In genomic region chr15:64521201-64521600, GRCh38 we compare ENCODE assay signal across 13 cellular contexts.
A peak's percentile ranks its signal among the peaks of the same experiment; 100 is the strongest.
DNase-seq lines count a peak whose midpoint lies in the region; ATAC-seq, FAIRE-seq and TF ChIP-seq lines count a peak whose summit lies in the region.
"Had no signal": no experiment of that assay in that cellular context is flagged by ENCODE, and none has a peak within 500 bp of the region (broad histone marks: within the 10 kb centered on the region; RNA-seq: fewer than 3 reads in every experiment).

No MANE protein-coding gene starts in this region.

- H3K27me3 Mint-ChIP-seq in Calu3 (ENCODE audit: unreplicated experiment), result no peaks in the 10 kb centered on the region
- no peaks in the 10 kb centered on the region for H3K27me3 Mint-ChIP-seq in activated T-helper 1 cell treated with anti-CD3 and anti-CD28 coated beads, Interleukin-12 subunit alpha, Interleukin-12 subunit beta, Interleukin-2, Interleukin-4 antibody, amounts not matched to agents 30 ng/mL and 10 ng/mL and 1 ng/mL, durations not matched to agents 14 hours and 24 hours and 36 hours (ENCODE audit: insufficient read depth)
- H3K27me3 Mint-ChIP-seq: dendritic cell treated with granulocyte-macrophage colony-stimulating factor and Interleukin-4, amounts not matched to agents 40 ng/mL and 50 ng/mL, for 4 days had no signal

- H3K4me1 ChIP-seq in prostate gland (replicated peaks) (peaks cover 5% of the 10 kb centered on the region), kidney (ENCODE audit: control insufficient read depth in 1 of 2, insufficient read depth in 1 of 2, low read depth in 1 of 2, low read length in 2 of 2) (peaks cover 0 to 9% of the 10 kb centered on the region in 2 donors)

- CTCF ChIA-PET in Calu3 (lab: Charles Lee), result interaction anchor here (0.9 to 1.2 kb wide), 2 partner anchors 10 to 20 kb away, joined by 3 read pairs; no protein-coding TSS in a partner anchor

- H3K9ac ChIP-seq in kidney (ENCODE audit: low read length in 2 of 2), result no peak overlapping the region

- in situ Hi-C loops in SK-MEL-5 (cut with HindIII; ENCODE audit: low pct_unique_long_range_greater_than_20kb, low sequenced_read_pairs), result no loop called here

- H3K4me1 Mint-ChIP-seq in Calu3 (ENCODE audit: low read depth, unreplicated experiment), result peaks cover 76% of the 10 kb centered on the region
- H3K4me1 Mint-ChIP-seq in activated T-helper 1 cell treated with anti-CD3 and anti-CD28 coated beads, Interleukin-12 subunit alpha, Interleukin-12 subunit beta, Interleukin-2, Interleukin-4 antibody, amounts not matched to agents 30 ng/mL and 10 ng/mL and 1 ng/mL, durations not matched to agents 14 hours and 24 hours and 36 hours (ENCODE audit: low read depth), result peaks cover 33% of the 10 kb centered on the region

- H3K27ac ChIP-seq in prostate gland (peak overlapping the region; percentile 48), kidney (ENCODE audit: low read depth in 2 of 2, low read length in 2 of 2) (peak overlapping the region in 1 of 2 donors; percentile 24)

- no peak for ATAC-seq in GM18870 (IDR thresholded peaks at IDR 0.05; ENCODE audit: unreplicated experiment)

- no peak for DNase-seq in Calu3
- peak; percentile 16 for DNase-seq in SK-MEL-5 (ENCODE audit: low read depth, low spot score)
- peak; percentile 72 for DNase-seq in globus pallidus (ENCODE audit: low spot score)
- DNase-seq in prostate gland (ENCODE audit: low spot score), result peak; percentile 39
- DNase-seq in activated T-helper 1 cell treated with anti-CD3 and anti-CD28 coated beads, Interleukin-12 subunit alpha, Interleukin-12 subunit beta, Interleukin-2, Interleukin-4 antibody, amounts not matched to agents 30 ng/mL and 10 ng/mL and 1 ng/mL, durations not matched to agents 14 hours and 24 hours and 36 hours (ENCODE audit: low spot score), result no peak
- DNase-seq in AG08395 (ENCODE audit: low spot score), result no peak
- DNase-seq in kidney, result no peak
- DNase-seq: activated T-cell treated with anti-CD3 and anti-CD28 coated beads, Interleukin-2, amount 50 U/mL, for 1 hour; stimulated activated naive CD4-positive, alpha-beta T cell had no signal

- TF ChIP-seq CTCF in Calu3 (IDR thresholded peaks at IDR 0.05; ENCODE audit: unreplicated experiment) (no peak), prostate gland (IDR thresholded peaks at IDR 0.05) (no peak), kidney (IDR thresholded peaks at IDR 0.05; ENCODE audit: borderline replicate concordance, extremely low read depth, insufficient read depth) (no peak)

- H3K9me3 ChIP-seq in prostate gland (no peaks in the 10 kb centered on the region), kidney (ENCODE audit: control insufficient read depth in 1 of 2, low read length in 2 of 2) (no peaks in the 10 kb centered on the region)
- H3K9me3 ChIP-seq: HAP-1 had no signal

- H3K27me3 ChIP-seq in prostate gland (replicated peaks; ENCODE audit: insufficient read depth), result no peaks in the 10 kb centered on the region

- H3K36me3 ChIP-seq in prostate gland (no peaks in the 10 kb centered on the region), kidney (ENCODE audit: control insufficient read depth in 1 of 2, insufficient read depth in 2 of 2, low read length in 2 of 2) (no peaks in the 10 kb centered on the region)
- H3K36me3 ChIP-seq: HAP-1 had no signal

- 17% methylated on average over 1 of the region's 1 CpG for WGBS in prostate gland

- no TSS peak for BruUV-seq in Calu3 (replicated peaks; lab: Mats Ljungman, UMichigan)

- TF ChIP-seq POLR2A in prostate gland (IDR thresholded peaks at IDR 0.05), result no peak

- intact Hi-C loops in Calu3 (cut with micrococcal nuclease; ENCODE audit: unreplicated experiment), result loop anchor here (5.0 kb wide), 1 partner anchor 116 kb away; no protein-coding TSS in a partner anchor
- intact Hi-C loops in prostate gland (cut with DNase I), result no loop called here
- intact Hi-C loops in activated T-helper 1 cell treated with anti-CD3 and anti-CD28 coated beads, Interleukin-12 subunit alpha, Interleukin-12 subunit beta, Interleukin-2, Interleukin-4 antibody, amounts not matched to agents 30 ng/mL and 10 ng/mL and 1 ng/mL, durations not matched to agents 14 hours and 24 hours and 36 hours (cut with micrococcal nuclease), result no loop called here
- intact Hi-C loops in kidney (cut with DNase I), result no loop called here

- FAIRE-seq in kidney (lab: Jason Lieb, UNC), result no peak
- FAIRE-seq: GM12878 had no signal

- H3K9me3 Mint-ChIP-seq in Calu3 (ENCODE audit: low read depth, unreplicated experiment), result no peaks in the 10 kb centered on the region
- H3K9me3 Mint-ChIP-seq in activated T-helper 1 cell treated with anti-CD3 and anti-CD28 coated beads, Interleukin-12 subunit alpha, Interleukin-12 subunit beta, Interleukin-2, Interleukin-4 antibody, amounts not matched to agents 30 ng/mL and 10 ng/mL and 1 ng/mL, durations not matched to agents 14 hours and 24 hours and 36 hours, result no peaks in the 10 kb centered on the region
- H3K9me3 Mint-ChIP-seq: dendritic cell treated with granulocyte-macrophage colony-stimulating factor and Interleukin-4, amounts not matched to agents 40 ng/mL and 50 ng/mL, for 4 days had no signal

- no peak overlapping the region for H3K4me3 Mint-ChIP-seq in Calu3 (ENCODE audit: low read depth, unreplicated experiment)
- H3K4me3 Mint-ChIP-seq in activated T-helper 1 cell treated with anti-CD3 and anti-CD28 coated beads, Interleukin-12 subunit alpha, Interleukin-12 subunit beta, Interleukin-2, Interleukin-4 antibody, amounts not matched to agents 30 ng/mL and 10 ng/mL and 1 ng/mL, durations not matched to agents 14 hours and 24 hours and 36 hours, result no peak overlapping the region
- H3K4me3 Mint-ChIP-seq: dendritic cell treated with granulocyte-macrophage colony-stimulating factor and Interleukin-4, amounts not matched to agents 40 ng/mL and 50 ng/mL, for 4 days had no signal

- H3K4me3 ChIP-seq in prostate gland (no peak overlapping the region), kidney (ENCODE audit: low read length in 2 of 2) (no peak overlapping the region)
- H3K4me3 ChIP-seq: GM12878, HAP-1 had no signal

- H3K36me3 Mint-ChIP-seq in Calu3 (ENCODE audit: insufficient read depth, unreplicated experiment), result peaks cover 22% of the 10 kb centered on the region
- H3K36me3 Mint-ChIP-seq in activated T-helper 1 cell treated with anti-CD3 and anti-CD28 coated beads, Interleukin-12 subunit alpha, Interleukin-12 subunit beta, Interleukin-2, Interleukin-4 antibody, amounts not matched to agents 30 ng/mL and 10 ng/mL and 1 ng/mL, durations not matched to agents 14 hours and 24 hours and 36 hours (ENCODE audit: low read depth), result peaks cover 11% of the 10 kb centered on the region

- peak overlapping the region; percentile 68 for H3K27ac Mint-ChIP-seq in Calu3 (ENCODE audit: unreplicated experiment)
- H3K27ac Mint-ChIP-seq in activated T-helper 1 cell treated with anti-CD3 and anti-CD28 coated beads, Interleukin-12 subunit alpha, Interleukin-12 subunit beta, Interleukin-2, Interleukin-4 antibody, amounts not matched to agents 30 ng/mL and 10 ng/mL and 1 ng/mL, durations not matched to agents 14 hours and 24 hours and 36 hours, result no peak overlapping the region
- H3K27ac Mint-ChIP-seq: dendritic cell treated with granulocyte-macrophage colony-stimulating factor and Interleukin-4, amounts not matched to agents 40 ng/mL and 50 ng/mL, for 4 days had no signal

Comparison
In these comparisons a context has a peak if more than half of its experiments do, and no peak if none do; other contexts are left out.
1. DNase-seq: peak in SK-MEL-5 (single experiment), globus pallidus (single experiment) and prostate gland (single experiment); none in Calu3 (single experiment), activated T-helper 1 cell treated with anti-CD3 and anti-CD28 coated beads, Interleukin-12 subunit alpha, Interleukin-12 subunit beta, Interleukin-2, Interleukin-4 antibody, amounts not matched to agents 30 ng/mL and 10 ng/mL and 1 ng/mL, durations not matched to agents 14 hours and 24 hours and 36 hours (single experiment), AG08395 (single experiment) and kidney (single experiment).